Comparison of ENCODE assay signal across 12 cellular contexts in the genomic region with DNA sequence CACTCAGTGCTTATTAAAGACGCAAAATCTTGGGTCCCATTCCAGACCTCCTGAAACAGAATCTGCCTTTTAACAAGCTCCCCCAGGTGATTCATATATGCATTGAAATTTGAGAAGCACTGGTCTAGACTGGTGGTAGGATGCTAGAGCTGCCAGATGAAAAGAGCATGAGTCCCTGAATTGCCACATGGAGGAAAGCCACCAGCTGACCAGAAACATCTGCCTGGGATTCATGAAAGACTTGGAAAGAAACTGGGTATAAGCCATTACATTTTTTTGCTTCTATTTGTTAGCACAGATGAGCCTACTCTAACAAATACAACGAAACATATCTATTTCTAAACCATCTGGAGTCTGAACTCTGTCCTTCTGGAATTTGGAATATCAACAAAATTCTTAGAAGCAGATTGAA.
DNase-seq lines count a peak whose midpoint lies in the region; ATAC-seq and TF ChIP-seq lines count a peak whose summit lies in the region.
"Had no signal": no experiment of that assay in that cellular context is flagged by ENCODE, and none has a peak within 500 bp of the region (broad histone marks: within the 10 kb centered on the region; RNA-seq: fewer than 3 reads in every experiment).

No MANE protein-coding gene starts in this region.

- no peak overlapping the region for H3K27ac ChIP-seq in mammary epithelial cell (ENCODE audit: insufficient read depth, low read depth, low read length)
- H3K27ac ChIP-seq: suprapubic skin had no signal

- dilution Hi-C loops in mammary epithelial cell (cut with HindIII; ENCODE audit: low sequenced_read_pairs), result no loop called here

- H2AFZ ChIP-seq in mammary epithelial cell (ENCODE audit: low read depth, low read length), result no peak overlapping the region

- in situ Hi-C loops in mammary epithelial cell (cut with MboI; ENCODE audit: low sequenced_read_pairs in 2 of 2), result no loop called here

- no peak overlapping the region for H3K4me2 ChIP-seq in mammary epithelial cell (ENCODE audit: insufficient read depth, low read depth, low read length)

- no peaks in the 10 kb centered on the region for H3K9me3 ChIP-seq in mammary epithelial cell (replicated peaks; ENCODE audit: insufficient read depth, low read length)
- H3K9me3 ChIP-seq: suprapubic skin had no signal

- ATAC-seq in left lobe of liver, result peak; percentile 47
- no peak for ATAC-seq in GM21390 (IDR thresholded peaks at IDR 0.05; ENCODE audit: unreplicated experiment)
- ATAC-seq in Right ventricle myocardium superior (ENCODE audit: poor library complexity), result no peak
- ATAC-seq: CD8-positive, alpha-beta T cell had no signal

- H3K4me1 ChIP-seq in mammary epithelial cell (ENCODE audit: insufficient read depth, low read length), result no peaks in the 10 kb centered on the region

- no peaks in the 10 kb centered on the region for H4K20me1 ChIP-seq in mammary epithelial cell (ENCODE audit: insufficient read depth, low read length)

- 75% methylated on average over 2 of the region's 2 CpGs for WGBS in mammary epithelial cell (ENCODE audit: low coverage, missing lambda C conversion rate)

- H3K79me2 ChIP-seq in mammary epithelial cell (ENCODE audit: insufficient read depth, low read length), result no peaks in the 10 kb centered on the region

- H3K36me3 ChIP-seq in mammary epithelial cell (ENCODE audit: insufficient read depth, low read length), result no peaks in the 10 kb centered on the region
- H3K36me3 ChIP-seq: suprapubic skin had no signal

- intact Hi-C loops in mammary epithelial cell (cut with micrococcal nuclease), result no loop called here
- intact Hi-C loops in Right ventricle myocardium superior (cut with DNase I), result no loop called here

- DNase-seq in Daoy (ENCODE audit: low read depth) (peak; percentile 46), NCI-H1694 (lab: John Stamatoyannopoulos, UW) (peak; percentile 61), mammary epithelial cell (peak; percentile 51), left lobe of liver (ENCODE audit: low spot score) (no peak), NCI-H2081 treated with DMSO at 0.1 percent for 48 hours (lab: John Stamatoyannopoulos, UW) (no peak), amygdala (lab: John Stamatoyannopoulos, UW) (no peak), Right ventricle myocardium superior (no peak)
- DNase-seq: activated B cell treated with CpG ODN at 0.5 μM for 24 hours; CD8-positive, alpha-beta T cell; small intestine had no signal

- TF ChIP-seq CTCF in mammary epithelial cell (conservative IDR thresholded peaks at IDR 0.05 in 1 of 2, IDR thresholded peaks at IDR 0.05 in 1 of 2; ENCODE audit: extremely low read depth in 1 of 2, insufficient read depth in 1 of 2, low read depth in 1 of 2, low read length in 2 of 2), result no peak

- BruUV-seq in mammary epithelial cell (replicated peaks; lab: Mats Ljungman, UMichigan), result no TSS peak

- CTCF ChIA-PET in mammary epithelial cell (lab: Charles Lee; ENCODE audit: low non-redundant PET), result no interaction called here

- H3K27me3 ChIP-seq in mammary epithelial cell (ENCODE audit: insufficient read depth, low read length), result no peaks in the 10 kb centered on the region
- H3K27me3 ChIP-seq: suprapubic skin had no signal

- no peak overlapping the region for H3K4me3 ChIP-seq in mammary epithelial cell (replicated peaks in 1 of 3; ENCODE audit: insufficient read depth in 1 of 3, low read depth in 2 of 3, low read length in 3 of 3)
- H3K4me3 ChIP-seq: suprapubic skin had no signal

- H3K9ac ChIP-seq in mammary epithelial cell (ENCODE audit: insufficient read depth, low read length), result no peak overlapping the region

Comparison
In these comparisons a context has a peak if more than half of its experiments do, and no peak if none do; other contexts are left out.
1. DNase-seq: peak in Daoy (single experiment), NCI-H1694 (single experiment) and mammary epithelial cell (single experiment); none in left lobe of liver (single experiment), NCI-H2081 treated with DMSO at 0.1 percent for 48 hours (single experiment), amygdala (0 of 56) and Right ventricle myocardium superior (single experiment).